ENCODE assay signal across 13 cellular contexts in genomic region chr17:40534431-40535189, GRCh38. TPM values are rescaled to one million over a fixed set of nuclear protein-coding genes. Genes with fewer than 3 reads are reported as not detected.
A peak's percentile ranks its signal among the peaks of the same experiment; 100 is the strongest.
DNase-seq lines count a peak whose midpoint lies in the region; ATAC-seq and TF ChIP-seq lines count a peak whose summit lies in the region.
"Had no signal": no experiment of that assay in that cellular context is flagged by ENCODE, and none has a peak within 500 bp of the region (broad histone marks: within the 10 kb centered on the region; RNA-seq: fewer than 3 reads in every experiment).

No MANE protein-coding gene starts in this region.

- H3K27me3 ChIP-seq in RWPE2 (ENCODE audit: insufficient read depth, poor library complexity, severe bottlenecking) (no peaks in the 10 kb centered on the region), fibroblast of lung (ENCODE audit: control insufficient read depth, insufficient read depth, low read length) (no peaks in the 10 kb centered on the region), skeletal muscle satellite cell (ENCODE audit: control insufficient read depth, insufficient read depth, low read length) (no peaks in the 10 kb centered on the region)
- H3K27me3 ChIP-seq: colonic mucosa had no signal

- H3K27me3 Mint-ChIP-seq in T-helper 2 cell treated with Interferon-gamma antibody and Interleukin-4, amounts not matched to agents 5 μg/mL and 100 μg/mL, for 36 hours (ENCODE audit: low read depth) = no peaks in the 10 kb centered on the region

- H3K4me3 Mint-ChIP-seq in T-helper 2 cell treated with Interferon-gamma antibody and Interleukin-4, amounts not matched to agents 5 μg/mL and 100 μg/mL, for 36 hours = peak overlapping the region; percentile 75

- no peaks in the 10 kb centered on the region for H4K20me1 ChIP-seq in fibroblast of lung (ENCODE audit: control insufficient read depth, extremely low read depth, insufficient read depth, low read length)

- no peak for DNase-seq in T-helper 2 cell treated with Interferon-gamma antibody and Interleukin-4, amounts not matched to agents 5 μg/mL and 100 μg/mL, for 36 hours (ENCODE audit: low spot score)
- DNase-seq in T-helper 2 cell (no peak), RWPE2 (ENCODE audit: low spot score) (no peak), fibroblast of lung (ENCODE audit: low read depth in 2 of 2) (peak in 1 of 2 donors; percentile 36)
- DNase-seq: ACHN; activated CD8-positive, alpha-beta memory T cell treated with anti-CD3 and anti-CD28 coated beads for 24 hours; colonic mucosa; NCI-H2171 treated with DMSO at 0.1 percent for 48 hours; SHP77 had no signal

- peak overlapping the region; percentile 93 for H3K27ac Mint-ChIP-seq in T-helper 2 cell treated with Interferon-gamma antibody and Interleukin-4, amounts not matched to agents 5 μg/mL and 100 μg/mL, for 36 hours

- H3K27ac ChIP-seq in RWPE2 (ENCODE audit: poor library complexity, severe bottlenecking) (peak overlapping the region; percentile 100), fibroblast of lung (ENCODE audit: insufficient read depth, low read length) (peak overlapping the region; percentile 38)
- H3K27ac ChIP-seq: colonic mucosa had no signal

- no peaks in the 10 kb centered on the region for H3K9me3 Mint-ChIP-seq in T-helper 2 cell treated with Interferon-gamma antibody and Interleukin-4, amounts not matched to agents 5 μg/mL and 100 μg/mL, for 36 hours

- H3K36me3 Mint-ChIP-seq in T-helper 2 cell treated with Interferon-gamma antibody and Interleukin-4, amounts not matched to agents 5 μg/mL and 100 μg/mL, for 36 hours (ENCODE audit: low read depth) = peaks cover 7% of the 10 kb centered on the region

- ATAC-seq in RWPE2 (ENCODE audit: low read depth) (no peak), GM18861 (IDR thresholded peaks at IDR 0.05; ENCODE audit: unreplicated experiment) (no peak), GM18870 (IDR thresholded peaks at IDR 0.05; ENCODE audit: unreplicated experiment) (no peak), GM21737 (IDR thresholded peaks at IDR 0.05; ENCODE audit: unreplicated experiment) (no peak)

- H3K4me1 Mint-ChIP-seq in T-helper 2 cell treated with Interferon-gamma antibody and Interleukin-4, amounts not matched to agents 5 μg/mL and 100 μg/mL, for 36 hours (ENCODE audit: low read depth) = peaks cover 85% of the 10 kb centered on the region

- no peaks in the 10 kb centered on the region for H3K79me2 ChIP-seq in fibroblast of lung (ENCODE audit: control insufficient read depth, insufficient read depth, low read length)

- no peak overlapping the region for H2AFZ ChIP-seq in fibroblast of lung (ENCODE audit: low read length)

- H3K36me3 ChIP-seq in RWPE2 (ENCODE audit: low read depth) = no peaks in the 10 kb centered on the region
- H3K36me3 ChIP-seq in fibroblast of lung (ENCODE audit: control insufficient read depth, insufficient read depth, low read length) = no peaks in the 10 kb centered on the region
- no peaks in the 10 kb centered on the region for H3K36me3 ChIP-seq in skeletal muscle satellite cell (ENCODE audit: insufficient read depth, low read length)
- H3K36me3 ChIP-seq: colonic mucosa had no signal

- H3K9ac ChIP-seq in fibroblast of lung (ENCODE audit: insufficient read depth, low read length) = no peak overlapping the region
- H3K9ac ChIP-seq in skeletal muscle satellite cell (ENCODE audit: low read depth, low read length) = peak overlapping the region; percentile 48

- H3K9me3 ChIP-seq in RWPE2 (ENCODE audit: severe bottlenecking) (no peaks in the 10 kb centered on the region), fibroblast of lung (ENCODE audit: control insufficient read depth, insufficient read depth, low read depth, low read length) (no peaks in the 10 kb centered on the region), skeletal muscle satellite cell (replicated peaks; ENCODE audit: low read length) (no peaks in the 10 kb centered on the region)
- H3K9me3 ChIP-seq: colonic mucosa had no signal

- H3K4me3 ChIP-seq in RWPE2 (ENCODE audit: severe bottlenecking) = no peak overlapping the region
- H3K4me3 ChIP-seq in fibroblast of lung (replicated peaks in 1 of 4; ENCODE audit: control extremely low read depth in 1 of 4, insufficient read depth in 1 of 4, low read depth in 3 of 4, low read length in 4 of 4) = no peak overlapping the region
- no peak overlapping the region for H3K4me3 ChIP-seq in skeletal muscle satellite cell (ENCODE audit: low read length)
- H3K4me3 ChIP-seq: colonic mucosa had no signal

- no peak for TF ChIP-seq CTCF in RWPE2 (IDR thresholded peaks at IDR 0.05; ENCODE audit: poor library complexity, severe bottlenecking)
- no peak for TF ChIP-seq CTCF in fibroblast of lung (conservative IDR thresholded peaks at IDR 0.05 in 1 of 2, IDR thresholded peaks at IDR 0.05 in 1 of 2; ENCODE audit: low read depth in 1 of 2, low read length in 2 of 2)

- H3K4me1 ChIP-seq in RWPE2 (ENCODE audit: insufficient read depth, poor library complexity, severe bottlenecking) (peaks cover 54% of the 10 kb centered on the region), fibroblast of lung (ENCODE audit: control insufficient read depth, extremely low read depth, insufficient read depth, low read length) (peaks cover 25% of the 10 kb centered on the region), skeletal muscle satellite cell (ENCODE audit: control insufficient read depth, insufficient read depth, low read length) (peaks cover 53% of the 10 kb centered on the region)

- H3K4me2 ChIP-seq in fibroblast of lung (ENCODE audit: extremely low read depth, insufficient read depth, low read length) (no peak overlapping the region), skeletal muscle satellite cell (ENCODE audit: low read length) (no peak overlapping the region)

RNA-seq across cellular contexts. Expression of gene CCR7, which starts 30.7 kb away (rescaled TPM):
- total RNA-seq in fibroblast of lung = under 0.01 TPM in 1 of 2 replicates, not detected in the other
- 0.07 and 0.10 TPM in 2 replicates for polyA plus RNA-seq in fibroblast of lung
- 0.14 and 0.22 TPM in 2 replicates for polyA plus RNA-seq in fibroblast of lung (2012)
- polyA minus RNA-seq in fibroblast of lung (ENCODE audit: low replicate concordance) = 0.30 TPM in 1 of 2 replicates, not detected in the other
- total RNA-seq in skeletal muscle satellite cell (2012; rRNA removed) = 0.25 and 0.66 TPM in 2 replicates

RNA-seq across cellular contexts. Expression of gene TNS4, which starts 33.2 kb away (rescaled TPM):
- under 0.01 TPM in 1 of 2 replicates, not detected in the other for total RNA-seq in fibroblast of lung
- 0.01 and 0.05 TPM in 2 replicates for polyA plus RNA-seq in fibroblast of lung
- 0.24 TPM in 1 of 2 replicates, not detected in the other for polyA plus RNA-seq in fibroblast of lung (2012)
- not detected in 2 replicates for polyA minus RNA-seq in fibroblast of lung (ENCODE audit: low replicate concordance)
- under 0.01 and 0.22 TPM in 2 replicates for total RNA-seq in skeletal muscle satellite cell (2012; rRNA removed)
